ENCODE assay signal across 27 cellular contexts in genomic region chr7:153397906-153398305, GRCh38.
"Had no signal": no experiment of that assay in that cellular context is flagged by ENCODE, and none has a peak within 500 bp of the region (broad histone marks: within the 10 kb centered on the region; RNA-seq: fewer than 3 reads in every experiment).

No MANE protein-coding gene starts in this region.

- H3K4me1 ChIP-seq: stomach, suprapubic skin, testis, tibial artery, tibial nerve, transverse colon, upper lobe of left lung, upper lobe of right lung, uterus, vagina had no signal

- H3K9me3 ChIP-seq: suprapubic skin, testis, thoracic aorta, thyroid gland, tibial artery, transverse colon, uterus, vagina had no signal

- FAIRE-seq: urothelium cell line had no signal

- H3K27ac ChIP-seq: stomach, suprapubic skin, testis, thoracic aorta, thyroid gland, tibial artery, tibial nerve, transverse colon, upper lobe of left lung, upper lobe of right lung, uterus, vagina had no signal

- H3K4me3 ChIP-seq: stomach, suprapubic skin, testis, thoracic aorta, thyroid gland, tibial artery, tibial nerve, transverse colon, upper lobe of left lung, upper lobe of right lung, uterus, vagina had no signal

- DNase-seq: stimulated activated CD4-positive, alpha-beta T cell treated with anti-CD3 and anti-CD28 coated beads, Interleukin-2, amount 100 ng/mL, for 48 hours; stimulated activated CD4-positive, alpha-beta T cell treated with anti-CD3 and anti-CD28 coated beads, Interleukin-4, amount 100 ng/mL, for 1 hour; stimulated activated CD4-positive, alpha-beta T cell treated with anti-CD3 and anti-CD28 coated beads, Interleukin-4, amount 100 ng/mL, for 24 hours; stimulated activated CD4-positive, alpha-beta T cell treated with anti-CD3 and anti-CD28 coated beads, Interleukin-4, amount 100 ng/mL, for 4 hours; stimulated activated CD8-positive, alpha-beta memory T cell treated with anti-CD3 and anti-CD28 coated beads, Interleukin-4, amount 100 ng/mL, for 48 hours; stimulated activated naive B cell treated with anti-CD40 and anti-IgM and Interleukin-4, amounts not matched to agents 10 μg/mL and 1 μg/mL and 100 μg/mL, for 72 hours; stimulated activated naive CD4-positive, alpha-beta T cell; stimulated activated naive CD4-positive, alpha-beta T cell treated with Interleukin-2 at 50 U/mL for 16 hours; stimulated activated naive CD8-positive, alpha-beta T cell treated with anti-CD3 and anti-CD28 coated beads, Interleukin-15, amount 100 ng/mL, for 72 hours; stimulated activated naive CD8-positive, alpha-beta T cell treated with anti-CD3 and anti-CD28 coated beads, Interleukin-15, Interleukin-2, amounts not matched to agents 100 U/mL and 50 U/mL, for 24 hours; stomach; substantia nigra; testis; thyroid gland; tibial artery; transverse colon; trophoblast cell; upper lobe of left lung; upper lobe of right lung; uterus had no signal

- H3K36me3 ChIP-seq: stomach, suprapubic skin, thoracic aorta, thyroid gland, tibial artery, tibial nerve, transverse colon, upper lobe of left lung, upper lobe of right lung, uterus, vagina had no signal

- ATAC-seq: stimulated activated effector memory CD8-positive, alpha-beta T cell treated with anti-CD3 and anti-CD28 coated beads, Interleukin-12 subunit alpha, Interleukin-12 subunit beta, amount 100 ng/mL, for 72 hours; stimulated activated memory B cell treated with anti-CD40 and anti-IgM and Interleukin-4, amounts not matched to agents 10 μg/mL and 1 μg/mL and 100 μg/mL, for 72 hours; stimulated activated naive B cell treated with anti-CD40 and anti-IgM and Interleukin-4, amounts not matched to agents 10 μg/mL and 1 μg/mL and 100 μg/mL, for 72 hours; stimulated activated naive CD8-positive, alpha-beta T cell treated with anti-CD3 and anti-CD28 coated beads, Interleukin-15, amount 100 ng/mL, for 72 hours; stimulated activated naive CD8-positive, alpha-beta T cell treated with anti-CD3 and anti-CD28 coated beads, Interleukin-15, Interleukin-2, amounts not matched to agents 100 U/mL and 50 U/mL, for 24 hours; upper lobe of right lung had no signal

- H3K27me3 ChIP-seq: stomach, suprapubic skin, testis, thyroid gland, tibial artery, tibial nerve, transverse colon, upper lobe of left lung, upper lobe of right lung, uterus, vagina had no signal
